Comparison of ENCODE assay signal across 28 cellular contexts in genomic region chr5:97475847-97476246, GRCh38.
"Had no signal": no experiment of that assay in that cellular context is flagged by ENCODE, and none has a peak within 500 bp of the region (broad histone marks: within the 10 kb centered on the region; RNA-seq: fewer than 3 reads in every experiment).

No MANE protein-coding gene starts in this region.

- H3K27ac Mint-ChIP-seq: dendritic cell treated with granulocyte-macrophage colony-stimulating factor and Interleukin-4, amounts not matched to agents 40 ng/mL and 50 ng/mL, for 4 days; effector memory CD8-positive, alpha-beta T cell had no signal

- H3K27me3 ChIP-seq: colonic mucosa, dorsolateral prefrontal cortex, esophagus muscularis mucosa, esophagus squamous epithelium, foreskin keratinocyte, gastrocnemius medialis, gastroesophageal sphincter, heart left ventricle, heart right ventricle had no signal

- DNase-seq: colonic mucosa; cortex of kidney; dermis blood vessel endothelial cell; dorsolateral prefrontal cortex; effector CD4-positive, alpha-beta T cell; effector CD8-positive, alpha-beta T cell; effector memory CD4-positive, alpha-beta T cell; effector memory CD8-positive, alpha-beta T cell; erythroblast; esophagus squamous epithelium; foreskin fibroblast; foreskin melanocyte; gastrocnemius medialis; glutamatergic neuron; head of caudate nucleus; heart left ventricle; heart right ventricle had no signal

- H3K4me1 ChIP-seq: colonic mucosa, esophagus muscularis mucosa, esophagus squamous epithelium, gastrocnemius medialis, gastroesophageal sphincter had no signal

- H3K27me3 Mint-ChIP-seq: dendritic cell treated with granulocyte-macrophage colony-stimulating factor and Interleukin-4, amounts not matched to agents 40 ng/mL and 50 ng/mL, for 4 days; effector memory CD8-positive, alpha-beta T cell had no signal

- H3K9me3 ChIP-seq: colonic mucosa, esophagus squamous epithelium, gastrocnemius medialis had no signal

- H3K4me3 Mint-ChIP-seq: dendritic cell treated with granulocyte-macrophage colony-stimulating factor and Interleukin-4, amounts not matched to agents 40 ng/mL and 50 ng/mL, for 4 days; effector memory CD8-positive, alpha-beta T cell had no signal

- H3K27ac ChIP-seq: colonic mucosa, coronary artery, dorsolateral prefrontal cortex, epithelial cell of prostate, esophagus muscularis mucosa, esophagus squamous epithelium, foreskin keratinocyte, gastrocnemius medialis, gastroesophageal sphincter, heart left ventricle, heart right ventricle had no signal

- ATAC-seq: effector memory CD8-positive, alpha-beta T cell; esophagus mucosa; gastrocnemius medialis; gastroesophageal sphincter; heart left ventricle; heart right ventricle had no signal

- H3K36me3 ChIP-seq: colonic mucosa, esophagus muscularis mucosa, esophagus squamous epithelium, gastrocnemius medialis, gastroesophageal sphincter, heart left ventricle, heart right ventricle had no signal

- H3K4me3 ChIP-seq: colonic mucosa, coronary artery, dorsolateral prefrontal cortex, esophagus muscularis mucosa, esophagus squamous epithelium, gastrocnemius medialis, gastroesophageal sphincter, heart left ventricle, heart right ventricle had no signal

- FAIRE-seq: colon, endometrium, endothelial cell of umbilical vein, frontal cortex had no signal
